Comparison of ENCODE assay signal across 37 cellular contexts in the genomic region with DNA sequence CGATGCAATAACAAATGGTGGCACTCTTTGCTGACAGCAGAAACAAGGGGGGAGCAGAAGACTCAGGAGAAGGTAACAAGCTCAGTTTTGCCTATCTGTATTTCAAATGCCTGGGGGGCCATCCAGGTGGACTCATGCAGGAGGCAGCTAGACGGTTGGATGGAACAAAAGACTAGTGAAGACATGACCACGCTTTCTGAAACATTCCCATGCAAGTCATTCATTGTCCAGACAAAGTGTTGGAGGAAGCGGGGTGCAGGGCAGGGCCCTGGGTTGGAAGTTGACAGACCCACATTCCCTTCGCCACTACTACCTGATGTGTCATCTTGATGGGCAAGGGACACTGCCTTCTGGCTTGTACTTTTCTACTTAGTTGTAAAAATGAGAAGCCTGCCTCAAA. TPM values are rescaled to one million over a fixed set of nuclear protein-coding genes. Genes with fewer than 3 reads are reported as not detected.
"Had no signal": no experiment of that assay in that cellular context is flagged by ENCODE, and none has a peak within 500 bp of the region (broad histone marks: within the 10 kb centered on the region; RNA-seq: fewer than 3 reads in every experiment).

No MANE protein-coding gene starts in this region.

- H3K27me3 Mint-ChIP-seq: activated CD4-positive, alpha-beta memory T cell treated with anti-CD3 and anti-CD28 coated beads for 36 hours had no signal

- H3K27me3 ChIP-seq: ascending aorta, brain microvascular endothelial cell, esophagus muscularis mucosa, heart right ventricle, sigmoid colon, stomach, suprapubic skin, tibial nerve had no signal

- FAIRE-seq: endothelial cell of umbilical vein, small intestine had no signal

- H3K27ac ChIP-seq: ascending aorta, brain microvascular endothelial cell, esophagus muscularis mucosa, heart right ventricle, left ventricle myocardium inferior, sigmoid colon, stomach, suprapubic skin, tibial nerve had no signal

- H3K27ac Mint-ChIP-seq: activated CD4-positive, alpha-beta memory T cell treated with anti-CD3 and anti-CD28 coated beads for 36 hours; activated CD4-positive, alpha-beta T cell treated with anti-CD3 and anti-CD28 coated beads, Interleukin-2, amount 10 ng/mL, durations not matched to agents 24 days and 14 days; activated naive CD4-positive, alpha-beta T cell treated with anti-CD3 and anti-CD28 coated beads, Interleukin-2, amount 10 ng/mL, durations not matched to agents 7 days and 5 days; activated naive CD8-positive, alpha-beta T cell treated with anti-CD3 and anti-CD28 coated beads, Interleukin-2, amount 10 ng/mL, durations not matched to agents 7 days and 5 days; activated T-helper 1 cell treated with anti-CD3 and anti-CD28 coated beads, Interleukin-12 subunit alpha, Interleukin-12 subunit beta, Interleukin-2, Interleukin-4 antibody, amounts not matched to agents 30 ng/mL and 10 ng/mL and 1 ng/mL, durations not matched to agents 14 hours and 24 hours and 36 hours; natural killer cell treated with Interleukin-12 subunit alpha and Interleukin-12 subunit beta and Interleukin-15 and Interleukin-18, amount 100 ng/mL, for 72 hours had no signal

- ATAC-seq: heart right ventricle; mucosa of descending colon; natural killer cell treated with Interleukin-12 subunit alpha and Interleukin-12 subunit beta and Interleukin-15 and Interleukin-18, amount 100 ng/mL, for 72 hours; stimulated activated effector memory CD8-positive, alpha-beta T cell treated with anti-CD3 and anti-CD28 coated beads, Interleukin-12 subunit alpha, Interleukin-12 subunit beta, amount 100 ng/mL, for 72 hours had no signal

- H3K4me3 Mint-ChIP-seq: activated CD4-positive, alpha-beta memory T cell treated with anti-CD3 and anti-CD28 coated beads for 36 hours; activated CD4-positive, alpha-beta T cell treated with anti-CD3 and anti-CD28 coated beads, Interleukin-2, amount 10 ng/mL, durations not matched to agents 24 days and 14 days; activated naive CD4-positive, alpha-beta T cell treated with anti-CD3 and anti-CD28 coated beads, Interleukin-2, amount 10 ng/mL, durations not matched to agents 7 days and 5 days; activated naive CD8-positive, alpha-beta T cell treated with anti-CD3 and anti-CD28 coated beads, Interleukin-2, amount 10 ng/mL, durations not matched to agents 7 days and 5 days; activated T-helper 1 cell treated with anti-CD3 and anti-CD28 coated beads, Interleukin-12 subunit alpha, Interleukin-12 subunit beta, Interleukin-2, Interleukin-4 antibody, amounts not matched to agents 30 ng/mL and 10 ng/mL and 1 ng/mL, durations not matched to agents 14 hours and 24 hours and 36 hours; natural killer cell treated with Interleukin-12 subunit alpha and Interleukin-12 subunit beta and Interleukin-15 and Interleukin-18, amount 100 ng/mL, for 72 hours; stimulated activated effector memory CD8-positive, alpha-beta T cell treated with anti-CD3 and anti-CD28 coated beads, Interleukin-12 subunit alpha, Interleukin-12 subunit beta, amount 100 ng/mL, for 72 hours had no signal

- H3K9me3 Mint-ChIP-seq: activated CD4-positive, alpha-beta memory T cell treated with anti-CD3 and anti-CD28 coated beads for 36 hours; activated CD4-positive, alpha-beta T cell treated with anti-CD3 and anti-CD28 coated beads, Interleukin-2, amount 10 ng/mL, durations not matched to agents 24 days and 14 days; activated naive CD4-positive, alpha-beta T cell treated with anti-CD3 and anti-CD28 coated beads, Interleukin-2, amount 10 ng/mL, durations not matched to agents 7 days and 5 days; activated naive CD8-positive, alpha-beta T cell treated with anti-CD3 and anti-CD28 coated beads, Interleukin-2, amount 10 ng/mL, durations not matched to agents 7 days and 5 days; activated T-helper 1 cell treated with anti-CD3 and anti-CD28 coated beads, Interleukin-12 subunit alpha, Interleukin-12 subunit beta, Interleukin-2, Interleukin-4 antibody, amounts not matched to agents 30 ng/mL and 10 ng/mL and 1 ng/mL, durations not matched to agents 14 hours and 24 hours and 36 hours; natural killer cell treated with Interleukin-12 subunit alpha and Interleukin-12 subunit beta and Interleukin-15 and Interleukin-18, amount 100 ng/mL, for 72 hours; stimulated activated effector memory CD8-positive, alpha-beta T cell treated with anti-CD3 and anti-CD28 coated beads, Interleukin-12 subunit alpha, Interleukin-12 subunit beta, amount 100 ng/mL, for 72 hours had no signal

- H3K9me3 ChIP-seq: ascending aorta, esophagus muscularis mucosa, heart right ventricle, left ventricle myocardium inferior, mucosa of descending colon, sigmoid colon, stomach, suprapubic skin, tibial nerve had no signal

- H3K36me3 ChIP-seq: ascending aorta, brain microvascular endothelial cell, esophagus muscularis mucosa, heart right ventricle, left ventricle myocardium inferior, sigmoid colon, stomach, suprapubic skin, tibial nerve had no signal

- H3K4me3 ChIP-seq: ascending aorta, esophagus muscularis mucosa, heart right ventricle, left ventricle myocardium inferior, lung, mucosa of descending colon, sigmoid colon, stomach, suprapubic skin, tibial nerve had no signal

- H3K36me3 Mint-ChIP-seq: activated CD4-positive, alpha-beta memory T cell treated with anti-CD3 and anti-CD28 coated beads for 36 hours; activated naive CD4-positive, alpha-beta T cell treated with anti-CD3 and anti-CD28 coated beads, Interleukin-2, amount 10 ng/mL, durations not matched to agents 7 days and 5 days; activated naive CD8-positive, alpha-beta T cell treated with anti-CD3 and anti-CD28 coated beads, Interleukin-2, amount 10 ng/mL, durations not matched to agents 7 days and 5 days; natural killer cell treated with Interleukin-12 subunit alpha and Interleukin-12 subunit beta and Interleukin-15 and Interleukin-18, amount 100 ng/mL, for 72 hours; stimulated activated effector memory CD8-positive, alpha-beta T cell treated with anti-CD3 and anti-CD28 coated beads, Interleukin-12 subunit alpha, Interleukin-12 subunit beta, amount 100 ng/mL, for 72 hours had no signal

- DNase-seq: activated CD4-positive, alpha-beta memory T cell treated with anti-CD3 and anti-CD28 coated beads for 36 hours; activated CD4-positive, alpha-beta T cell treated with anti-CD3 and anti-CD28 coated beads, Interleukin-2, amount 10 ng/mL, durations not matched to agents 24 days and 14 days; activated CD4-positive, CD25-positive, alpha-beta regulatory T cell treated with anti-CD3 and anti-CD28 coated beads, Interleukin-2, amount 50 U/mL, for 72 hours; activated CD8-positive, alpha-beta memory T cell treated with anti-CD3 and anti-CD28 coated beads, Interleukin-2, amount 50 U/mL, for 4 hours; activated gamma-delta T cell; activated naive CD4-positive, alpha-beta T cell treated with anti-CD3 and anti-CD28 coated beads, Interleukin-2, amount 10 ng/mL, durations not matched to agents 7 days and 5 days; activated naive CD8-positive, alpha-beta T cell treated with anti-CD3 and anti-CD28 coated beads, Interleukin-2, amount 10 ng/mL, durations not matched to agents 7 days and 5 days; activated T-cell treated with anti-CD3 and anti-CD28 coated beads, Interleukin-2, amount 50 U/mL, for 1 hour; brain microvascular endothelial cell; central memory CD4-positive, alpha-beta T cell; foreskin melanocyte; heart right ventricle; left ventricle myocardium inferior; mucosa of descending colon; retina; sigmoid colon; small intestine; stimulated activated CD4-positive, alpha-beta T cell treated with anti-CD3 and anti-CD28 coated beads, Interleukin-4, amount 100 ng/mL, for 24 hours; stomach; T-helper 9 cell had no signal

RNA-seq across cellular contexts. Expression of a gene that starts 29.8 kb away (rescaled TPM):
- total RNA-seq: activated CD4-positive, alpha-beta memory T cell treated with anti-CD3 and anti-CD28 coated beads for 36 hours; activated CD4-positive, alpha-beta T cell treated with anti-CD3 and anti-CD28 coated beads, Interleukin-2, amount 10 ng/mL, durations not matched to agents 24 days and 14 days; activated CD8-positive, alpha-beta memory T cell treated with anti-CD3 and anti-CD28 coated beads for 36 hours; activated naive CD8-positive, alpha-beta T cell treated with anti-CD3 and anti-CD28 coated beads, Interleukin-2, amount 10 ng/mL, durations not matched to agents 7 days and 5 days; activated T-helper 1 cell treated with anti-CD3 and anti-CD28 coated beads, Interleukin-12 subunit alpha, Interleukin-12 subunit beta, Interleukin-2, Interleukin-4 antibody, amounts not matched to agents 30 ng/mL and 10 ng/mL and 1 ng/mL, durations not matched to agents 14 hours and 24 hours and 36 hours; ascending aorta; endothelial cell of umbilical vein; esophagus muscularis mucosa; glomerular endothelial cell; heart right ventricle; left ventricle myocardium inferior; lung; mesenteric fat pad; mucosa of descending colon; myocyte; natural killer cell treated with Interleukin-12 subunit alpha and Interleukin-12 subunit beta and Interleukin-15 and Interleukin-18, amount 100 ng/mL, for 72 hours; osteocyte; posterior vena cava; sigmoid colon; stomach; suprapubic skin; T-helper 1 cell treated with Interleukin-12 subunit alpha and Interleukin-12 subunit beta and Interleukin-4 antibody, amounts not matched to agents 30 ng/mL and 1 ng/mL, for 36 hours; tibial nerve; urinary bladder had no signal
- polyA plus RNA-seq: endothelial cell of umbilical vein, heart right ventricle, lung, sigmoid colon, small intestine, stomach, urinary bladder had no signal
